ENCODE assay signal across 9 cellular contexts in genomic region chr11:120564573-120565301, GRCh38. TPM values are rescaled to one million over a fixed set of nuclear protein-coding genes. Genes with fewer than 3 reads are reported as not detected.
A peak's percentile ranks its signal among the peaks of the same experiment; 100 is the strongest.
DNase-seq lines count a peak whose midpoint lies in the region; ATAC-seq, FAIRE-seq and TF ChIP-seq lines count a peak whose summit lies in the region.
"Had no signal": no experiment of that assay in that cellular context is flagged by ENCODE, and none has a peak within 500 bp of the region (broad histone marks: within the 10 kb centered on the region; RNA-seq: fewer than 3 reads in every experiment).

No MANE protein-coding gene starts in this region.

- H3K79me2 ChIP-seq in H1 (ENCODE audit: control insufficient read depth in 1 of 2, insufficient read depth in 2 of 2, low read length in 2 of 2), result no peaks in the 10 kb centered on the region

- H3K36me3 ChIP-seq in NT2/D1 (ENCODE audit: insufficient read depth, insufficient read length, low read length) (no peaks in the 10 kb centered on the region), H1 (ENCODE audit: control insufficient read depth in 2 of 4, insufficient read depth in 4 of 4, low read length in 3 of 4) (no peaks in the 10 kb centered on the region), mesenchymal stem cell (ENCODE audit: control insufficient read depth in 1 of 2, insufficient read depth in 2 of 2, low read depth in 1 of 2, low read length in 2 of 2) (no peaks in the 10 kb centered on the region)

- H3K4ac ChIP-seq in H1 (replicated peaks; ENCODE audit: insufficient read length, low read depth, low read length), result peak overlapping the region; percentile 29
- H3K4ac ChIP-seq in mesenchymal stem cell (ENCODE audit: low read depth in 1 of 2, low read length in 2 of 2), result peak overlapping the region; percentile 40 to 67

- H3K27ac ChIP-seq in H1 (ENCODE audit: low read depth, low read length) (no peak overlapping the region), mesenchymal stem cell (ENCODE audit: low read length, poor library complexity, severe bottlenecking) (no peak overlapping the region)
- H3K27ac ChIP-seq: C4-2B had no signal

- H3K9me3 ChIP-seq in NT2/D1 (ENCODE audit: insufficient read depth, low read length), result no peaks in the 10 kb centered on the region
- H3K9me3 ChIP-seq in H1 (ENCODE audit: insufficient read depth in 2 of 2, low read depth in 1 of 2, low read length in 1 of 2), result no peaks in the 10 kb centered on the region
- H3K9me3 ChIP-seq in mesenchymal stem cell (ENCODE audit: control insufficient read depth, low read length), result no peaks in the 10 kb centered on the region

- H2BK20ac ChIP-seq in H1 (ENCODE audit: low read length), result no peak overlapping the region; the same call in 1 of the 2 replicates

- H3K79me1 ChIP-seq in H1 (ENCODE audit: low read depth, low read length) (no peaks in the 10 kb centered on the region), mesenchymal stem cell (replicated peaks; ENCODE audit: low read length, poor library complexity, severe bottlenecking) (no peaks in the 10 kb centered on the region)

- no peak overlapping the region for H3K14ac ChIP-seq in H1 (ENCODE audit: insufficient read length)
- peak overlapping the region in 1 of 2 experiments; percentile 64 for H3K14ac ChIP-seq in mesenchymal stem cell (ENCODE audit: low read length in 2 of 2)

- POLR2A ChIA-PET in H1 (lab: Charles Lee; ENCODE audit: partially characterized antibody), result interaction anchor here (0.8 to 2.5 kb wide), 8 partner anchors 8 to 78 kb away, joined by 3 to 13 read pairs (median 4); no protein-coding TSS in a partner anchor

- peaks cover 14% of the 10 kb centered on the region; the same call in 1 of the 2 replicates for H3K23me2 ChIP-seq in H1 (ENCODE audit: low read depth, low read length)

- peak; percentile 74 for ATAC-seq in GM21786 (IDR thresholded peaks at IDR 0.05; ENCODE audit: unreplicated experiment)
- ATAC-seq in stimulated activated naive CD8-positive, alpha-beta T cell treated with anti-CD3 and anti-CD28 coated beads, Interleukin-15, amount 100 ng/mL, for 72 hours, result peak; percentile 85

- H3K27ac Mint-ChIP-seq in stimulated activated naive CD8-positive, alpha-beta T cell treated with anti-CD3 and anti-CD28 coated beads, Interleukin-15, amount 100 ng/mL, for 72 hours, result no peak overlapping the region

- H2BK120ac ChIP-seq in H1 (replicated peaks; ENCODE audit: low read depth, low read length) (no peak overlapping the region), mesenchymal stem cell (ENCODE audit: low read depth, low read length) (no peak overlapping the region)

- H4K5ac ChIP-seq in H1 (ENCODE audit: insufficient read length, low read depth, low read length), result no peak overlapping the region

- peak in 1 of 2 experiments; percentile 33; a peak in 1 of 3 replicates for TF ChIP-seq POLR2A in H1 (IDR thresholded peaks at IDR 0.05; ENCODE audit: control extremely low read depth in 1 of 2, low read depth in 2 of 2, low read length in 2 of 2)

- H3K4me2 ChIP-seq in H1 (ENCODE audit: insufficient read depth in 1 of 2, low read depth in 2 of 2, low read length in 2 of 2) (peak overlapping the region; percentile 78 to 93), mesenchymal stem cell (ENCODE audit: low read length, poor library complexity, severe bottlenecking) (peak overlapping the region; percentile 96)

- peak overlapping the region; percentile 76 for H3K9ac ChIP-seq in NT2/D1 (ENCODE audit: insufficient read length, low read depth)
- peak overlapping the region in 3 of 4 experiments; percentile 25 to 74 (median 25); a peak in 5 of 7 replicates for H3K9ac ChIP-seq in H1 (replicated peaks in 1 of 4; ENCODE audit: extremely low read depth in 1 of 4, low read depth in 3 of 4, low read length in 3 of 4)
- H3K9ac ChIP-seq in mesenchymal stem cell (ENCODE audit: low read length), result peak overlapping the region; percentile 61

- H3K23ac ChIP-seq in H1 (ENCODE audit: insufficient read length), result no peak overlapping the region
- peak overlapping the region in 1 of 2 experiments; percentile 11 for H3K23ac ChIP-seq in mesenchymal stem cell (ENCODE audit: low read length in 2 of 2)

- no peak for TF ChIP-seq EP300 in H1 (IDR thresholded peaks at IDR 0.05; ENCODE audit: borderline replicate concordance in 1 of 2, low read depth in 2 of 2, low read length in 2 of 2)

- H3K4me1 ChIP-seq in NT2/D1 (ENCODE audit: insufficient read depth, insufficient read length) (peaks cover 3% of the 10 kb centered on the region), H1 (replicated peaks in 1 of 4; ENCODE audit: control insufficient read depth in 3 of 4, insufficient read depth in 4 of 4, low read length in 3 of 4) (peaks cover 10 to 28% (median 13%) of the 10 kb centered on the region in 4 experiments), mesenchymal stem cell (ENCODE audit: control insufficient read depth, insufficient read depth, low read depth, low read length) (peaks cover 19% of the 10 kb centered on the region)

- H2AFZ ChIP-seq in H1 (ENCODE audit: low read length), result peak overlapping the region; percentile 5; the same call in 1 of the 2 replicates
- H2AFZ ChIP-seq in mesenchymal stem cell (ENCODE audit: low read depth, low read length), result peak overlapping the region; percentile 58

- peak overlapping the region; percentile 70 for H4K91ac ChIP-seq in H1 (replicated peaks; ENCODE audit: insufficient read length, low read length)
- peak overlapping the region; percentile 61 for H4K91ac ChIP-seq in mesenchymal stem cell (ENCODE audit: low read length)

- CTCF ChIA-PET in H1 (lab: Charles Lee; ENCODE audit: partially characterized antibody), result interaction anchor here (0.8 to 2.8 kb wide), 6 partner anchors 12 to 111 kb away, joined by 3 to 13 read pairs (median 6); partner anchors contain the start of gene GRIK4

- H2BK12ac ChIP-seq in H1 (ENCODE audit: low read depth, low read length), result peak overlapping the region; percentile 18; the same call in 1 of the 2 replicates
- peak overlapping the region in 1 of 2 experiments; percentile 67 for H2BK12ac ChIP-seq in mesenchymal stem cell (ENCODE audit: low read length in 2 of 2)

- H2BK15ac ChIP-seq in H1 (ENCODE audit: low read length), result no peak overlapping the region
- peak overlapping the region; percentile 3 for H2BK15ac ChIP-seq in mesenchymal stem cell (ENCODE audit: low read depth, poor library complexity, severe bottlenecking)

- DNase-seq in NCI-H146 (lab: John Stamatoyannopoulos, UW) (peak; percentile 30), NCI-H146 treated with DMSO at 0.1 percent for 48 hours (lab: John Stamatoyannopoulos, UW; ENCODE audit: unreplicated experiment) (no peak), NT2/D1 (ENCODE audit: low read depth, low spot score) (no peak), H1 (ENCODE audit: low read depth in 1 of 2, low spot score in 2 of 2) (no peak), mesenchymal stem cell (peak; percentile 88), SKM-1 (lab: John Stamatoyannopoulos, UW; ENCODE audit: unreplicated experiment) (no peak)
- peak; percentile 45 to 70 for DNase-seq in stimulated activated naive CD8-positive, alpha-beta T cell treated with anti-CD3 and anti-CD28 coated beads, Interleukin-15, amount 100 ng/mL, for 72 hours

- H3K27me3 ChIP-seq in NT2/D1 (ENCODE audit: insufficient read depth, insufficient read length) (peaks cover 33% of the 10 kb centered on the region), H1 (replicated peaks in 1 of 4; ENCODE audit: control insufficient read depth in 3 of 4, extremely low read depth in 1 of 4, insufficient read depth in 3 of 4, low read length in 3 of 4) (peaks cover 0 to 38% (median 27%) of the 10 kb centered on the region in 4 experiments; a peak in 6 of 7 replicates), mesenchymal stem cell (ENCODE audit: control insufficient read depth in 1 of 2, insufficient read depth in 1 of 2, low read length in 2 of 2) (peaks cover 26 to 31% of the 10 kb centered on the region in 2 experiments)

- H4K8ac ChIP-seq in H1 (ENCODE audit: extremely low read depth, insufficient read depth, low read length) (peak overlapping the region; percentile 42; the same call in 1 of the 2 replicates), mesenchymal stem cell (ENCODE audit: low read length) (peak overlapping the region; percentile 90)

- no peak overlapping the region for H2BK5ac ChIP-seq in H1 (ENCODE audit: low read depth, low read length)
- H2BK5ac ChIP-seq in mesenchymal stem cell (ENCODE audit: low read depth, low read length, poor library complexity, severe bottlenecking), result no peak overlapping the region

- H3K18ac ChIP-seq in H1 (ENCODE audit: extremely low read depth, low read length), result peak overlapping the region; percentile 52
- H3K18ac ChIP-seq in mesenchymal stem cell (ENCODE audit: low read depth in 1 of 2, low read length in 2 of 2), result peak overlapping the region; percentile 30 to 84

- peak overlapping the region; percentile 39 to 63 for H3K4me3 Mint-ChIP-seq in stimulated activated naive CD8-positive, alpha-beta T cell treated with anti-CD3 and anti-CD28 coated beads, Interleukin-15, amount 100 ng/mL, for 72 hours

- no peak for FAIRE-seq in H1 (lab: Jason Lieb, UNC)

- H3K4me3 ChIP-seq in NT2/D1 (ENCODE audit: insufficient read length, low read depth) (peak overlapping the region; percentile 58), H1 (ENCODE audit: extremely low read depth in 1 of 4, insufficient read depth in 2 of 4, low read depth in 3 of 4, low read length in 4 of 4) (peak overlapping the region; percentile 48 to 66 (median 58)), mesenchymal stem cell (ENCODE audit: insufficient read depth in 1 of 2, low read depth in 1 of 2, low read length in 2 of 2) (peak overlapping the region; percentile 55 to 64)

- H2AK5ac ChIP-seq in H1 (ENCODE audit: low read depth, low read length) (no peak overlapping the region), mesenchymal stem cell (ENCODE audit: low read length, severe bottlenecking) (no peak overlapping the region)

- peak overlapping the region; percentile 52 for H3K56ac ChIP-seq in H1 (replicated peaks; ENCODE audit: insufficient read length, low read depth, low read length)

- WGBS in H1 (ENCODE audit: extremely low coverage in 1 of 2, insufficient coverage in 1 of 2, insufficient read length in 1 of 2, insufficient replicate concordance in 2 of 2, low coverage in 1 of 2, low lambda C conversion rate in 2 of 2, missing lambda C conversion rate in 1 of 2), 2 experiments, result 2% methylated on average over 63 of the region's 75 CpGs; no CpG with 5 or more reads in 1 of the 2 experiments
- WGBS in mesenchymal stem cell, result under 1% methylated on average over 62 of the region's 75 CpGs

- peak in 2 of 3 experiments; percentile 18 to 42; a peak in 1 of 4 replicates for TF ChIP-seq CTCF in H1 (IDR thresholded peaks at IDR 0.05; ENCODE audit: control extremely low read depth in 1 of 3, insufficient read depth in 1 of 3, low read depth in 1 of 3, low read length in 3 of 3)

- no peaks in the 10 kb centered on the region for H3K9me3 Mint-ChIP-seq in stimulated activated naive CD8-positive, alpha-beta T cell treated with anti-CD3 and anti-CD28 coated beads, Interleukin-15, amount 100 ng/mL, for 72 hours

- no peaks in the 10 kb centered on the region for H4K20me1 ChIP-seq in H1 (replicated peaks in 1 of 2; ENCODE audit: control insufficient read depth in 1 of 2, insufficient read depth in 2 of 2, low read length in 2 of 2)

- TF ChIP-seq RAD21 in H1 (IDR thresholded peaks at IDR 0.05 in 1 of 2, conservative IDR thresholded peaks at IDR 0.05 in 1 of 2; ENCODE audit: low read depth in 2 of 2, low read length in 2 of 2), result peak in 1 of 2 experiments; percentile 27; a peak in 3 of 4 replicates

- peaks cover 70% of the 10 kb centered on the region for H3K27me3 Mint-ChIP-seq in stimulated activated naive CD8-positive, alpha-beta T cell treated with anti-CD3 and anti-CD28 coated beads, Interleukin-15, amount 100 ng/mL, for 72 hours

- peaks cover 20% of the 10 kb centered on the region for H3K4me1 Mint-ChIP-seq in stimulated activated naive CD8-positive, alpha-beta T cell treated with anti-CD3 and anti-CD28 coated beads, Interleukin-15, amount 100 ng/mL, for 72 hours

RNA-seq across cellular contexts. Expression of gene GRIK4, which starts 53.2 kb away (rescaled TPM):
- 2.4 and 2.9 TPM in 2 replicates for total RNA-seq in H1 (2021; fragmentation: NEBNext Ultra II Directional; extraction: Animal tissue kit (Norgen Biotek cat#: 25700))
- polyA plus RNA-seq in H1 (2011; rRNA removed), result 1.2 and 2.2 TPM in 2 replicates
- 1.1 TPM for polyA plus RNA-seq in H1 (2011; cell fraction: cytosol; rRNA removed)
- 3.3 TPM for polyA plus RNA-seq in H1 (2011; cell fraction: nucleus; rRNA removed)
- 1.5 to 1.8 TPM (median 1.6 TPM) in 4 replicates for polyA plus RNA-seq in H1 (2012, experiment 1 of 2)
- 0.89 TPM for polyA plus RNA-seq in H1 (2012, experiment 2 of 2)
- 2.0 TPM for polyA plus RNA-seq in H1 (2013, experiment 1 of 2)
- 2.2 TPM for polyA plus RNA-seq in H1 (2013, experiment 2 of 2)
- 2.3 and 4.4 TPM in 2 replicates for polyA minus RNA-seq in H1 (2011; rRNA and poly(A)+ RNA removed)
- 2.8 TPM for polyA minus RNA-seq in H1 (2011; cell fraction: cytosol; rRNA and poly(A)+ RNA removed)
- 4.5 TPM for polyA minus RNA-seq in H1 (2011; cell fraction: nucleus; rRNA and poly(A)+ RNA removed)
- polyA plus RNA-seq in mesenchymal stem cell (2013, experiment 1 of 2), result 0.26 TPM
- 0.23 TPM for polyA plus RNA-seq in mesenchymal stem cell (2013, experiment 2 of 2)

Comparison
In these comparisons a context has a peak if more than half of its experiments do, and no peak if none do; other contexts are left out.
1. DNase-seq: peak in NCI-H146 (single experiment), mesenchymal stem cell (single experiment) and stimulated activated naive CD8-positive, alpha-beta T cell treated with anti-CD3 and anti-CD28 coated beads, Interleukin-15, amount 100 ng/mL, for 72 hours (2 of 2); none in NCI-H146 treated with DMSO at 0.1 percent for 48 hours (single experiment), NT2/D1 (single experiment), H1 (0 of 2) and SKM-1 (single experiment).
2. H3K9ac ChIP-seq: peak in every context shown above with its lines; median percentile 76 in NT2/D1; 61 in mesenchymal stem cell; 25 in H1.
3. Peak in every context shown above with its lines, with median percentiles within 50 percentile points of each other: H3K4me3 ChIP-seq.